Comparison of ENCODE assay signal across 8 cellular contexts in the genomic region with DNA sequence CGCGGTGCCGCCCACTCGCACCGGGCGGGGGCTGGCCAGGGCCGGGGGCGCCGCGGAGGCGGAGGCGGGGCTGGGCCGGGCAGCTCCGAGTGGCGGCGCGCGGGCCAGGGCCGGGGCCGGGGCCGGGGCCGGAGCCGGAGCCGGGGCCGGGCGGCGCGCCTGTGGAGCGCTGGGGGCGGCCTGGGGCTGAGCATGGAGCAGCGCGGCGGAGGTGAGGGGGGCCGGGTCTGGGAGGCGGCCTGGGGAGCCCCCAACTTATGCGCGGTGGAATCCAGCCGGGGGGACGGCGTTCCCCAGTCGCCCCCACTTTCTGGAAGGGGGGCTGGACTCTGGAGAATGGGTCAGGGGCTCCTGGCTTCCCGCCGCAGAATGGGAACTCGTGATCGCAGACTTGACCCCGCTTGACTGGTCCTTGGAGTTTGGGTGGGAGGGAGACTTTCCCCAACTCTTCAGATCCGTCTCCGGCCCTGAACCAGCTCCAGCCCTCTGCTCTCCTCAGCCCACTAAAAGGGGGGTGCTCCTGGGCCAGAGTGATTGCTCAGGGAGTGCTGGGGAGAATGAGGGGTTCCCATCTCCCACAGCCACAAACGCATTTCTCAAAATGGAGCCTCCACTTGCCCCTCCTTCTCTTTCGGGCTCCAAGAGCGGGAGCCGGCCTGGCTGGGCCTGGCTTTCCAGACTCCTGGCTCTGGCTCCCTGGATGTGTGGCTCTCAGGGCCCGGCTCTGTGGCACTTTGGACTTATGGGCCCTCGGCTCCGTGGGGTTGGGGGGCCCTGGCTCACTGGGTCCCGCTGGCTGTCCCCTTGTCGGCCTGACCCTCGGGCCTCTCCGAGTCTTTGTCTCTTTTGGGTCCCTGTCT. TPM values are rescaled to one million over a fixed set of nuclear protein-coding genes. Genes with fewer than 3 reads are reported as not detected.
A peak's percentile ranks its signal among the peaks of the same experiment; 100 is the strongest.
DNase-seq lines count a peak whose midpoint lies in the region; TF ChIP-seq lines count a peak whose summit lies in the region.

A gene with protein sequence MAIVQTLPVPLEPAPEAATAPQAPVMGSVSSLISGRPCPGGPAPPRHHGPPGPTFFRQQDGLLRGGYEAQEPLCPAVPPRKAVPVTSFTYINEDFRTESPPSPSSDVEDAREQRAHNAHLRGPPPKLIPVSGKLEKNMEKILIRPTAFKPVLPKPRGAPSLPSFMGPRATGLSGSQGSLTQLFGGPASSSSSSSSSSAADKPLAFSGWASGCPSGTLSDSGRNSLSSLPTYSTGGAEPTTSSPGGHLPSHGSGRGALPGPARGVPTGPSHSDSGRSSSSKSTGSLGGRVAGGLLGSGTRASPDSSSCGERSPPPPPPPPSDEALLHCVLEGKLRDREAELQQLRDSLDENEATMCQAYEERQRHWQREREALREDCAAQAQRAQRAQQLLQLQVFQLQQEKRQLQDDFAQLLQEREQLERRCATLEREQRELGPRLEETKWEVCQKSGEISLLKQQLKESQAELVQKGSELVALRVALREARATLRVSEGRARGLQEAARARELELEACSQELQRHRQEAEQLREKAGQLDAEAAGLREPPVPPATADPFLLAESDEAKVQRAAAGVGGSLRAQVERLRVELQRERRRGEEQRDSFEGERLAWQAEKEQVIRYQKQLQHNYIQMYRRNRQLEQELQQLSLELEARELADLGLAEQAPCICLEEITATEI (plus strand): TSS at position 67 of the 860 bp plus-strand sequence. CDS start 2,731 bp downstream, outside the sequence.

- H3K27ac ChIP-seq in DOHH2 (ENCODE audit: low read depth, low read length) (peak within 1 kb of the TSS; percentile 81), KMS-11 (peak within 1 kb of the TSS; percentile 93), brain microvascular endothelial cell (peak within 1 kb of the TSS; percentile 95), skin epidermis (peak within 1 kb of the TSS; percentile 88 to 100 (median 98))

- H3K9me3 Mint-ChIP-seq in immature natural killer cell: no peaks in the 10 kb centered on the region

- peak within 1 kb of the TSS; percentile 92 for H2AFZ ChIP-seq in KMS-11 (ENCODE audit: low read depth)

- no peaks in the 10 kb centered on the region for H3K9me2 ChIP-seq in DOHH2 (replicated peaks; ENCODE audit: control insufficient read depth, low read length)

- H3K9ac ChIP-seq in KMS-11: peak within 1 kb of the TSS; percentile 72

- no peaks in the 10 kb centered on the region for H4K20me1 ChIP-seq in DOHH2 (ENCODE audit: control insufficient read depth, insufficient read depth, low read depth, low read length)
- no peaks in the 10 kb centered on the region for H4K20me1 ChIP-seq in KMS-11 (ENCODE audit: insufficient read depth)

- peaks cover 17% of the 10 kb centered on the region for H3K79me2 ChIP-seq in DOHH2 (ENCODE audit: control insufficient read depth, low read length)
- no peaks in the 10 kb centered on the region for H3K79me2 ChIP-seq in KMS-11 (ENCODE audit: insufficient read depth, low read depth)

- no peak for DNase-seq in brain microvascular endothelial cell
- DNase-seq in immature natural killer cell: no peak
- no peak for DNase-seq in kidney glomerular epithelial cell (lab: John Stamatoyannopoulos, UW)
- DNase-seq in GM10248 (ENCODE audit: extremely low spot score): no peak
- DNase-seq in NCI-H2196 treated with DMSO at 0.1 percent for 48 hours (lab: John Stamatoyannopoulos, UW; ENCODE audit: unreplicated experiment): no peak

- peaks cover 0 to 9% (median 5%) of the 10 kb centered on the region in 3 donors for H3K27me3 Mint-ChIP-seq in immature natural killer cell (ENCODE audit: low read depth in 3 of 3)

- peaks cover under 1% of the 10 kb centered on the region for H3K36me3 ChIP-seq in DOHH2 (ENCODE audit: control insufficient read depth, low read length)
- no peaks in the 10 kb centered on the region for H3K36me3 ChIP-seq in KMS-11 (ENCODE audit: insufficient read depth)
- H3K36me3 ChIP-seq in brain microvascular endothelial cell (replicated peaks): peaks cover 18% of the 10 kb centered on the region

- H3K27me3 ChIP-seq in DOHH2 (ENCODE audit: control insufficient read depth, low read length) (no peaks in the 10 kb centered on the region), KMS-11 (ENCODE audit: insufficient read depth, low read depth) (no peaks in the 10 kb centered on the region), brain microvascular endothelial cell (replicated peaks) (no peaks in the 10 kb centered on the region)

- H3K36me3 Mint-ChIP-seq in immature natural killer cell: peaks cover 0 to 4% (median 0%) of the 10 kb centered on the region in 3 donors

- H3K27ac Mint-ChIP-seq in immature natural killer cell: peak within 1 kb of the TSS; percentile 86 to 97 (median 94)

- peaks cover 29% of the 10 kb centered on the region for H3K4me1 ChIP-seq in DOHH2 (ENCODE audit: control insufficient read depth, low read length)
- peaks cover 25% of the 10 kb centered on the region for H3K4me1 ChIP-seq in KMS-11 (ENCODE audit: low read depth, poor library complexity, severe bottlenecking)

- POLR2A ChIA-PET in GM10248 (lab: Yijun Ruan, JAX): no interaction called here

- peaks cover 14% of the 10 kb centered on the region for H3F3A ChIP-seq in DOHH2 (ENCODE audit: control insufficient read depth, insufficient read depth)

- H3K4me1 Mint-ChIP-seq in immature natural killer cell: peaks cover 25 to 29% of the 10 kb centered on the region in 2 donors

- H3K9me3 ChIP-seq in DOHH2 (ENCODE audit: control insufficient read depth, insufficient read depth, low read length): no peaks in the 10 kb centered on the region

- TF ChIP-seq CTCF in DOHH2 (IDR thresholded peaks at IDR 0.05; ENCODE audit: low read depth, low read length, poor library complexity, severe bottlenecking) (no peak), KMS-11 (conservative IDR thresholded peaks at IDR 0.05; ENCODE audit: low read depth, low read length) (no peak), brain microvascular endothelial cell (IDR thresholded peaks at IDR 0.05; ENCODE audit: low read depth, low read length, missing control alignments) (no peak), GM10248 (IDR thresholded peaks at IDR 0.05; ENCODE audit: control extremely low read depth, extremely low read depth, low read depth, missing control alignments) (no peak)

- CTCF ChIA-PET in GM10248 (lab: Yijun Ruan, JAX): interaction anchor here (0.6 to 6.6 kb wide), 17 partner anchors 9 to 112 kb away, joined by 3 to 101 read pairs (median 4); a partner anchor contains a TSS

- peak within 1 kb of the TSS; percentile 97 for H3K4me3 ChIP-seq in DOHH2 (ENCODE audit: low read length)
- H3K4me3 ChIP-seq in KMS-11 (IDR thresholded peaks at IDR 0.05; ENCODE audit: insufficient read depth, low read depth, low read length): no peak within 1 kb of the TSS
- H3K4me3 ChIP-seq in brain microvascular endothelial cell (ENCODE audit: low read depth, low read length): peak within 1 kb of the TSS; percentile 81
- H3K4me3 ChIP-seq in skin epidermis: peak within 1 kb of the TSS; percentile 66 to 92 (median 83)

- H3K4me3 Mint-ChIP-seq in immature natural killer cell: peak within 1 kb of the TSS; percentile 88 to 92 (median 90)

- H3K4me2 ChIP-seq in DOHH2 (ENCODE audit: low read length) (peak within 1 kb of the TSS; percentile 100), KMS-11 (peak within 1 kb of the TSS; percentile 100)

- in situ Hi-C loops in brain microvascular endothelial cell (cut with HindIII; ENCODE audit: low pct_ligation_motif_present, low sequenced_read_pairs): no loop called here

RNA-seq across cellular contexts. Expression of the gene that starts here (rescaled TPM):
- 10 to 100 TPM in 1 of 3 donors, 1 to 10 TPM in 2; 5.8 to 13.1 (median 7.1) TPM for polyA plus RNA-seq in immature natural killer cell
